In the genomic region with DNA sequence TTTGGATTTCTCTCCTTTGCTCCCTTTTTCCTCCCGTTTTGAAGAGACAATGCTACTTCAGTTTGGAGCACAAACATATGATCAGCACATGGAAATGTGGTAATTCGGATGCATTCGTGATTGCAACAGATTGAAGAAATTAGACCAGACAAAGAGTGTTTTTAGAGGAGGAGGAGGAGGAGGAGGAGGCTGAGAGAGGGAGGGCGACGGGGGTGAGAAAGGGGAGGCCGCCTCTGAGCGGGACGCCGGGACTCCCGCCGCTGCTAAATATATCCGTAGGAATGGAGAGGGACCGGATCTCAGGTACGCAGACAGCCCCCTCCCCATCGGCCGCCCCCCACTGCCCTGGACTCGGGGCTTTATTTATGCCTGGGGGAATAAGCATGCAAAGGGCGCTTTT, we compare ENCODE assay signal across 8 cellular contexts.
DNase-seq lines count a peak whose midpoint lies in the region; ATAC-seq and TF ChIP-seq lines count a peak whose summit lies in the region.

No MANE protein-coding gene starts in this region.

- peak overlapping the region; percentile 93 for H3K9ac ChIP-seq in KMS-11

- no peaks in the 10 kb centered on the region for H4K20me1 ChIP-seq in KMS-11 (ENCODE audit: insufficient read depth)

- no TSS peak for BruUV-seq in MCF 10A (replicated peaks; lab: Mats Ljungman, UMichigan)

- CTCF ChIA-PET in MCF 10A (lab: Yijun Ruan, JAX), result interaction anchor here (0.9 kb wide), 1 partner anchor 11 kb away, joined by 3 read pairs; no protein-coding TSS in a partner anchor

- TF ChIP-seq CTCF in AG10803 (conservative IDR thresholded peaks at IDR 0.05; ENCODE audit: low read length) (no peak), KMS-11 (conservative IDR thresholded peaks at IDR 0.05; ENCODE audit: low read depth, low read length) (no peak), MCF 10A (IDR thresholded peaks at IDR 0.05; ENCODE audit: unreplicated experiment) (no peak)

- H3K36me3 Mint-ChIP-seq in MCF 10A (ENCODE audit: insufficient read depth, unreplicated experiment), result peaks cover 53% of the 10 kb centered on the region

- peak overlapping the region; percentile 89 for H3K27ac Mint-ChIP-seq in MCF 10A (ENCODE audit: low read depth, unreplicated experiment)

- peak overlapping the region; percentile 32; the same call in 1 of the 2 replicates for H2AFZ ChIP-seq in KMS-11 (ENCODE audit: low read depth)

- peaks cover 35% of the 10 kb centered on the region for H3K4me1 ChIP-seq in KMS-11 (ENCODE audit: low read depth, poor library complexity, severe bottlenecking)

- H3K4me3 Mint-ChIP-seq in MCF 10A (ENCODE audit: unreplicated experiment), result peak overlapping the region; percentile 88

- H3K36me3 ChIP-seq in KMS-11 (ENCODE audit: insufficient read depth), result no peaks in the 10 kb centered on the region

- H3K4me1 Mint-ChIP-seq in MCF 10A (ENCODE audit: insufficient read depth, unreplicated experiment), result peaks cover 52% of the 10 kb centered on the region

- H3K27ac ChIP-seq in KMS-11, result peak overlapping the region; percentile 88

- H3K4me2 ChIP-seq in KMS-11, result peak overlapping the region; percentile 44

- ATAC-seq in HG03439 (IDR thresholded peaks at IDR 0.05; ENCODE audit: unreplicated experiment), result no peak

- intact Hi-C loops in MCF 10A (cut with micrococcal nuclease), result no loop called here

- peaks cover 51% of the 10 kb centered on the region for H3K79me2 ChIP-seq in KMS-11 (ENCODE audit: insufficient read depth, low read depth)

- peak overlapping the region; percentile 87 for H3K4me3 ChIP-seq in AG10803 (ENCODE audit: low read length)
- no peak overlapping the region for H3K4me3 ChIP-seq in KMS-11 (IDR thresholded peaks at IDR 0.05; ENCODE audit: insufficient read depth, low read depth, low read length)

- POLR2A ChIA-PET in MCF 10A (lab: Yijun Ruan, JAX), result interaction anchor here (0.6 to 7.6 kb wide), 7 partner anchors 35 to 231 kb away, joined by 3 to 443 read pairs (median 4); no protein-coding TSS in a partner anchor

- H3K27me3 ChIP-seq in KMS-11 (ENCODE audit: insufficient read depth, low read depth), result no peaks in the 10 kb centered on the region

- peak; percentile 87 for DNase-seq in AG10803 (ENCODE audit: low read depth)
- DNase-seq in MCF 10A (ENCODE audit: unreplicated experiment), result peak; percentile 84
- peak; percentile 30 for DNase-seq in myocyte (ENCODE audit: low read depth)
- DNase-seq in Ammon's horn (ENCODE audit: low spot score), result no peak
- no peak for DNase-seq in activated gamma-delta T cell (lab: John Stamatoyannopoulos, UW)
- DNase-seq in NCI-H524 treated with DMSO at 0.1 percent for 48 hours (lab: John Stamatoyannopoulos, UW), result no peak

- H3K9me3 Mint-ChIP-seq in MCF 10A (ENCODE audit: unreplicated experiment), result no peaks in the 10 kb centered on the region

- H3K27me3 Mint-ChIP-seq in MCF 10A (ENCODE audit: insufficient read depth, unreplicated experiment), result no peaks in the 10 kb centered on the region

Comparison
In these comparisons a context has a peak if more than half of its experiments do, and no peak if none do; other contexts are left out.
1. DNase-seq: peak in AG10803 (single experiment), MCF 10A (single experiment) and myocyte (single experiment); none in Ammon's horn (single experiment), activated gamma-delta T cell (single experiment) and NCI-H524 treated with DMSO at 0.1 percent for 48 hours (single experiment).